In the genomic region with DNA sequence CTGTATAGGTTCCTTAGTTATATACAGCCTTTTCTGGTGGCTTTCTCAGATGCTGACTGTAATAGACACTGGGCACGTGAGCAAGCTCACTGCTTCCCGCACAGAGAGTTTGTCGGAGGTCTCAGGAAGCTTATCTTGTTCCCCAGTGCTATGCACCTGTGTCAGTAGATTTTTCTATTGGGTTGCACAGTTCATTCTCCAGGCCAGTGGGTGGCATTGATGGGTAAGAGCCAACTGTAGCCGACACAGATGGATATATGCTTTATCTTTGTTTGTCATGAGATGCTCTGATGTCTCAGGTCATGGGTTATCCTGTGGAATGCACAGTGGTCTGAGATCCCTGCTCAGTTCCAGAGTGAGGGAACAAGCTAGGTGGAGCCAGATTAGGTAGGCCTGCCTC, we compare ENCODE assay signal across 29 cellular contexts.
"Had no signal": no experiment of that assay in that cellular context is flagged by ENCODE, and none has a peak within 500 bp of the region (broad histone marks: within the 10 kb centered on the region; RNA-seq: fewer than 3 reads in every experiment).

No MANE protein-coding gene starts in this region.

- H3K4me3 ChIP-seq: MG63, Peyer's patch, SJSA1 had no signal

- H3K36me3 ChIP-seq: MG63, Peyer's patch, SJSA1 had no signal

- H3K4me2 ChIP-seq: SK-N-SH had no signal

- H3K9me3 ChIP-seq: MG63, Peyer's patch, SJSA1, SK-N-SH had no signal

- H3K4me1 ChIP-seq: Peyer's patch, SJSA1 had no signal

- DNase-seq: Kasumi-1, MG63, MV-4-11, NCI-H1092, NCI-H1105, NCI-H1417 treated with DMSO at 0.1 percent for 48 hours, NCI-H1436 treated with DMSO at 0.1 percent for 48 hours, NCI-H1694 treated with DMSO at 0.1 percent for 48 hours, NCI-H187 treated with DMSO at 0.1 percent for 48 hours, NCI-H2029, NCI-H2081, NCI-H2171 treated with DMSO at 0.1 percent for 48 hours, NCI-H2227 treated with DMSO at 0.1 percent for 48 hours, NCI-H446 treated with DMSO at 0.1 percent for 48 hours, NCI-H510A, NCI-H524, NCI-H526, NCI-H69, NCI-H748 treated with DMSO at 0.1 percent for 48 hours, NCI-H82, PC-3, Peyer's patch, Right ventricle myocardium superior, RPMI8226, SHP77 treated with DMSO at 0.1 percent for 48 hours, SK-N-SH, SW 1271, T-helper 1 cell had no signal

- H3K27me3 ChIP-seq: MG63, Peyer's patch, SJSA1 had no signal

- H3K27ac ChIP-seq: Peyer's patch, SJSA1 had no signal

- H3K9ac ChIP-seq: SK-N-SH had no signal
